Comparison of ENCODE assay signal across 1 cellular context in the genomic region with DNA sequence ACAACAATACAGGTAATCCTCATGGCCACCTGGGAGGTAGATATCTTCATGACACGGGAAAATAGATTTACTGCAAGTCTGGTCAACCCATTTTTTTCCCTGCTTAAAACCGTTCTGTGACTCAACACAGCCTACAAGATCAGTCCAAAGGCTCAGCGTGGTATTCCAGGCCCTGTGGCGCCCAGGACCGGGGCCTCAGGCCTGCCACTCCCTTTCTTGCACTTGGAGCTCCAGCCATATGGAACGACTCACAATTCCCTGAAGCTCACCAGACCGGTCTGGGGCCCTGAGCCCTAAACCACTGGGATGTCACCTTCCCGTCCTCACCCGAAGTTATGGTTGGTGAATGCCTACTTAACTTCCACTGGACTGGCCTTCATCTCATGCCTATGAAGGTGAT.
TF ChIP-seq lines count a peak whose summit lies in the region.

No MANE protein-coding gene starts in this region.

TF ChIP-seq in HCT116, 20 proteins besides CTCF, POLR2A, EP300 and RAD21:
- TF ChIP-seq, protein P1, sequence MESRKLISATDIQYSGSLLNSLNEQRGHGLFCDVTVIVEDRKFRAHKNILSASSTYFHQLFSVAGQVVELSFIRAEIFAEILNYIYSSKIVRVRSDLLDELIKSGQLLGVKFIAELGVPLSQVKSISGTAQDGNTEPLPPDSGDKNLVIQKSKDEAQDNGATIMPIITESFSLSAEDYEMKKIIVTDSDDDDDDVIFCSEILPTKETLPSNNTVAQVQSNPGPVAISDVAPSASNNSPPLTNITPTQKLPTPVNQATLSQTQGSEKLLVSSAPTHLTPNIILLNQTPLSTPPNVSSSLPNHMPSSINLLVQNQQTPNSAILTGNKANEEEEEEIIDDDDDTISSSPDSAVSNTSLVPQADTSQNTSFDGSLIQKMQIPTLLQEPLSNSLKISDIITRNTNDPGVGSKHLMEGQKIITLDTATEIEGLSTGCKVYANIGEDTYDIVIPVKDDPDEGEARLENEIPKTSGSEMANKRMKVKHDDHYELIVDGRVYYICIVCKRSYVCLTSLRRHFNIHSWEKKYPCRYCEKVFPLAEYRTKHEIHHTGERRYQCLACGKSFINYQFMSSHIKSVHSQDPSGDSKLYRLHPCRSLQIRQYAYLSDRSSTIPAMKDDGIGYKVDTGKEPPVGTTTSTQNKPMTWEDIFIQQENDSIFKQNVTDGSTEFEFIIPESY (IDR thresholded peaks at IDR 0.05; ENCODE audit: extremely low read depth, insufficient replicate concordance, low read length) = no peak
- TF ChIP-seq FOSL1 (IDR thresholded peaks at IDR 0.05; ENCODE audit: low read depth) (no peak), SP1 (IDR thresholded peaks at IDR 0.05; ENCODE audit: low read depth) (no peak), EZH2phosphoT487 (IDR thresholded peaks at IDR 0.05; ENCODE audit: borderline replicate concordance) (no peak)
